Comparison of ENCODE assay signal across 13 cellular contexts in the genomic region with DNA sequence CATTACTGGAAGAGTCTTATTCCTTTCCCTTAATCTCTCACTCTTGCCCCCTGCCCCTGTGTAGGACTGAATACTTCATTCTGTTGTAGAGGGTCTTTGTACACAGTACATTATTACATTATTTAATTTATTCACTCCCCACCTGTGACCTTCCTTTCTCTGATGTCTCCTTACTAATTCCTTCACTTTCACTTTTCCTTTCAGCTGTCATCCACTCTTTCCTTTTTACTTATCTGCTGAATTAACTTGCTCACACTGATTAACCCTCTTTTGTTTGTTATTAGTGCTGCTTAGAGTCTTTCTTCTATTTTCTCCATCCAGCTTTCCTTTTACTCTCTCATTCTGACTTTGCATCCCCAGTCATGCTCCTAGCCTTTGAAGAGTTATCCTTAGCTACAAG.
"Had no signal": no experiment of that assay in that cellular context is flagged by ENCODE, and none has a peak within 500 bp of the region (broad histone marks: within the 10 kb centered on the region; RNA-seq: fewer than 3 reads in every experiment).

No MANE protein-coding gene starts in this region.

- DNase-seq: activated CD4-positive, CD25-positive, alpha-beta regulatory T cell treated with anti-CD3 and anti-CD28 coated beads, Interleukin-2, amount 50 U/mL, for 72 hours; activated gamma-delta T cell treated with Interleukin-2 at 50 U/mL for 16 hours; activated T-cell treated with anti-CD3 and anti-CD28 coated beads, Interleukin-2, amount 50 U/mL, for 48 hours; amniotic stem cell; naive B cell; substantia nigra; uterus had no signal

- H3K4me3 ChIP-seq: gastroesophageal sphincter, SK-N-MC, tibial nerve, uterus had no signal

- H3K4me3 Mint-ChIP-seq: stimulated activated effector memory CD8-positive, alpha-beta T cell treated with anti-CD3 and anti-CD28 coated beads, Interleukin-12 subunit alpha, Interleukin-12 subunit beta, amount 100 ng/mL, for 72 hours had no signal

- H3K27me3 ChIP-seq: gastroesophageal sphincter, tibial nerve, uterus had no signal

- H3K27me3 Mint-ChIP-seq: naive B cell had no signal

- H3K4me1 ChIP-seq: gastroesophageal sphincter, tibial nerve, uterus had no signal

- ATAC-seq: gastroesophageal sphincter; left lobe of liver; stimulated activated effector memory CD8-positive, alpha-beta T cell treated with anti-CD3 and anti-CD28 coated beads, Interleukin-12 subunit alpha, Interleukin-12 subunit beta, amount 100 ng/mL, for 72 hours had no signal

- H3K27ac Mint-ChIP-seq: naive B cell had no signal

- H3K27ac ChIP-seq: gastroesophageal sphincter, neutrophil, SK-N-MC, tibial nerve, uterus had no signal

- H3K9me3 ChIP-seq: gastroesophageal sphincter, neutrophil, uterus had no signal

- H3K9me3 Mint-ChIP-seq: naive B cell; stimulated activated effector memory CD8-positive, alpha-beta T cell treated with anti-CD3 and anti-CD28 coated beads, Interleukin-12 subunit alpha, Interleukin-12 subunit beta, amount 100 ng/mL, for 72 hours had no signal
